ENCODE assay signal across 21 cellular contexts in genomic region chr3:14844386-14845170, GRCh38. TPM values are rescaled to one million over a fixed set of nuclear protein-coding genes. Genes with fewer than 3 reads are reported as not detected.
DNase-seq lines count a peak whose midpoint lies in the region; ATAC-seq, FAIRE-seq and TF ChIP-seq lines count a peak whose summit lies in the region.
"Had no signal": no experiment of that assay in that cellular context is flagged by ENCODE, and none has a peak within 500 bp of the region (broad histone marks: within the 10 kb centered on the region; RNA-seq: fewer than 3 reads in every experiment).

No MANE protein-coding gene starts in this region.

- H3K27me3 ChIP-seq in K562 (ENCODE audit: control insufficient read depth in 2 of 2, insufficient read depth in 2 of 2, low read length in 2 of 2): peaks cover 24 to 31% of the 10 kb centered on the region in 2 experiments
- peaks cover 3% of the 10 kb centered on the region for H3K27me3 ChIP-seq in suprapubic skin
- H3K27me3 ChIP-seq: BLaER1 had no signal

- no peak for TF ChIP-seq RAD21 in K562 (CRISPR knock-in tag; conservative IDR thresholded peaks at IDR 0.05 in 1 of 2, IDR thresholded peaks at IDR 0.05 in 1 of 2)

- no peak overlapping the region for H2AFZ ChIP-seq in K562 (ENCODE audit: low read depth, low read length)
- H2AFZ ChIP-seq: GM23338 had no signal

- no peak for FAIRE-seq in K562 (lab: Jason Lieb, UNC)
- FAIRE-seq: HTR-8/SVneo had no signal

- POLR2A ChIA-PET in K562 (lab: Yijun Ruan, JAX): interaction anchor here (1.6 to 1.8 kb wide), 3 partner anchors 10 to 56 kb away, joined by 3 to 7 read pairs (median 4); no protein-coding TSS in a partner anchor

- H3K27me3 Mint-ChIP-seq in memory B cell: no peaks in the 10 kb centered on the region
- peaks cover 14% of the 10 kb centered on the region for H3K27me3 Mint-ChIP-seq in stimulated activated memory B cell treated with anti-CD40 and anti-IgM and Interleukin-4, amounts not matched to agents 10 μg/mL and 1 μg/mL and 100 μg/mL, for 72 hours
- no peaks in the 10 kb centered on the region for H3K27me3 Mint-ChIP-seq in stimulated activated naive CD8-positive, alpha-beta T cell treated with anti-CD3 and anti-CD28 coated beads, Interleukin-15, amount 100 ng/mL, for 72 hours

- in situ Hi-C loops in K562 (cut with MboI): no loop called here

- TF ChIP-seq POLR2A in K562 (conservative IDR thresholded peaks at IDR 0.05) (no peak), suprapubic skin (IDR thresholded peaks at IDR 0.05) (no peak)

- peak; percentile 28 for DNase-seq in activated effector memory CD4-positive, alpha-beta T cell treated with anti-CD3 and anti-CD28 coated beads, Interleukin-2, amount 50 U/mL, for 16 hours
- no peak for DNase-seq in activated effector memory CD4-positive, alpha-beta T cell treated with Interleukin-2 at 50 U/mL for 16 hours
- DNase-seq in K562 (ENCODE audit: extremely low read depth in 1 of 4, low spot score in 3 of 4) (no peak), memory B cell (ENCODE audit: low spot score in 2 of 2) (no peak), suprapubic skin (ENCODE audit: low spot score in 2 of 2) (no peak)
- DNase-seq in stimulated activated naive CD8-positive, alpha-beta T cell treated with anti-CD3 and anti-CD28 coated beads, Interleukin-15, amount 100 ng/mL, for 72 hours: no peak
- no peak for DNase-seq in activated CD8-positive, alpha-beta memory T cell treated with anti-CD3 and anti-CD28 coated beads, Interleukin-2, amount 50 U/mL, for 48 hours
- DNase-seq: 8988T; CD4-positive, alpha-beta memory T cell; DMS79 treated with DMSO at 0.1 percent for 48 hours; GF-D8; H7 had no signal

- TF ChIP-seq EP300 in K562 (IDR thresholded peaks at IDR 0.05; ENCODE audit: low read length) (no peak), suprapubic skin (IDR thresholded peaks at IDR 0.05) (no peak)

- H3K4me1 Mint-ChIP-seq in memory B cell: peaks cover 35% of the 10 kb centered on the region
- peaks cover 47% of the 10 kb centered on the region for H3K4me1 Mint-ChIP-seq in stimulated activated memory B cell treated with anti-CD40 and anti-IgM and Interleukin-4, amounts not matched to agents 10 μg/mL and 1 μg/mL and 100 μg/mL, for 72 hours
- H3K4me1 Mint-ChIP-seq in stimulated activated naive CD8-positive, alpha-beta T cell treated with anti-CD3 and anti-CD28 coated beads, Interleukin-15, amount 100 ng/mL, for 72 hours: peaks cover 8% of the 10 kb centered on the region

- ATAC-seq in K562 (no peak), memory B cell (ENCODE audit: low read depth) (no peak)
- no peak for ATAC-seq in stimulated activated memory B cell treated with anti-CD40 and anti-IgM and Interleukin-4, amounts not matched to agents 10 μg/mL and 1 μg/mL and 100 μg/mL, for 72 hours
- ATAC-seq in stimulated activated naive CD8-positive, alpha-beta T cell treated with anti-CD3 and anti-CD28 coated beads, Interleukin-15, amount 100 ng/mL, for 72 hours: no peak
- ATAC-seq: GM23338, HCT116 had no signal

- H3K4me3 Mint-ChIP-seq in memory B cell: no peak overlapping the region
- no peak overlapping the region for H3K4me3 Mint-ChIP-seq in stimulated activated memory B cell treated with anti-CD40 and anti-IgM and Interleukin-4, amounts not matched to agents 10 μg/mL and 1 μg/mL and 100 μg/mL, for 72 hours
- no peak overlapping the region for H3K4me3 Mint-ChIP-seq in stimulated activated naive CD8-positive, alpha-beta T cell treated with anti-CD3 and anti-CD28 coated beads, Interleukin-15, amount 100 ng/mL, for 72 hours
- H3K4me3 Mint-ChIP-seq: CD14-positive monocyte; CD4-positive, alpha-beta memory T cell; GM23338 had no signal

- H3K4me1 ChIP-seq in K562 (replicated peaks in 1 of 2; ENCODE audit: control insufficient read depth in 2 of 2, insufficient read depth in 2 of 2, low read length in 2 of 2) (peaks cover 7 to 14% of the 10 kb centered on the region in 2 experiments; a peak in 4 of 5 replicates), suprapubic skin (peaks cover 49% of the 10 kb centered on the region)

- H3K79me2 ChIP-seq in K562 (ENCODE audit: control insufficient read depth, insufficient read depth, low read length): no peaks in the 10 kb centered on the region

- H3K27ac Mint-ChIP-seq in memory B cell: peak overlapping the region; percentile 7
- H3K27ac Mint-ChIP-seq in stimulated activated memory B cell treated with anti-CD40 and anti-IgM and Interleukin-4, amounts not matched to agents 10 μg/mL and 1 μg/mL and 100 μg/mL, for 72 hours: peak overlapping the region; percentile 82
- H3K27ac Mint-ChIP-seq in stimulated activated naive CD8-positive, alpha-beta T cell treated with anti-CD3 and anti-CD28 coated beads, Interleukin-15, amount 100 ng/mL, for 72 hours: no peak overlapping the region
- H3K27ac Mint-ChIP-seq: CD14-positive monocyte, GM23338 had no signal

- no peaks in the 10 kb centered on the region for H3K9me3 Mint-ChIP-seq in memory B cell
- no peaks in the 10 kb centered on the region for H3K9me3 Mint-ChIP-seq in stimulated activated memory B cell treated with anti-CD40 and anti-IgM and Interleukin-4, amounts not matched to agents 10 μg/mL and 1 μg/mL and 100 μg/mL, for 72 hours
- no peaks in the 10 kb centered on the region for H3K9me3 Mint-ChIP-seq in stimulated activated naive CD8-positive, alpha-beta T cell treated with anti-CD3 and anti-CD28 coated beads, Interleukin-15, amount 100 ng/mL, for 72 hours
- H3K9me3 Mint-ChIP-seq: CD14-positive monocyte; CD4-positive, alpha-beta memory T cell; GM23338; IgD-negative memory B cell had no signal

- H3K9ac ChIP-seq in K562 (ENCODE audit: insufficient read depth in 1 of 2, low read depth in 2 of 2, low read length in 2 of 2): no peak overlapping the region
- H3K9ac ChIP-seq: BLaER1 had no signal

- CTCF ChIA-PET in K562 (lab: Yijun Ruan, JAX; ENCODE audit: low intra/inter-chr PET ratio): no interaction called here

- H3K36me3 Mint-ChIP-seq in memory B cell: no peaks in the 10 kb centered on the region
- no peaks in the 10 kb centered on the region for H3K36me3 Mint-ChIP-seq in stimulated activated memory B cell treated with anti-CD40 and anti-IgM and Interleukin-4, amounts not matched to agents 10 μg/mL and 1 μg/mL and 100 μg/mL, for 72 hours
- H3K36me3 Mint-ChIP-seq: CD14-positive monocyte; CD4-positive, alpha-beta memory T cell; IgD-negative memory B cell had no signal

- no TSS peak for BruUV-seq in K562 (replicated peaks; lab: Mats Ljungman, UMichigan)

- no peaks in the 10 kb centered on the region for H3K9me3 ChIP-seq in K562 (replicated peaks; ENCODE audit: control insufficient read depth, insufficient read depth, low read depth, low read length)
- no peaks in the 10 kb centered on the region for H3K9me3 ChIP-seq in suprapubic skin
- H3K9me3 ChIP-seq: BLaER1 had no signal

- H3K4me2 ChIP-seq in K562 (ENCODE audit: insufficient read depth, low read length): no peak overlapping the region
- H3K4me2 ChIP-seq: BLaER1, GM23338 had no signal

- TF ChIP-seq CTCF in K562 (IDR thresholded peaks at IDR 0.05 in 2 of 3, conservative IDR thresholded peaks at IDR 0.05 in 1 of 3; ENCODE audit: insufficient read depth in 2 of 3, low read depth in 1 of 3, low read length in 3 of 3) (no peak), suprapubic skin (IDR thresholded peaks at IDR 0.05) (no peak)

- H3K4me3 ChIP-seq in K562 (no peak overlapping the region), suprapubic skin (no peak overlapping the region)
- H3K4me3 ChIP-seq: BLaER1, GM23338 had no signal

- H3K9me1 ChIP-seq in K562 (ENCODE audit: control insufficient read depth, insufficient read depth, low read length): no peaks in the 10 kb centered on the region

- H4K20me1 ChIP-seq in K562 (replicated peaks; ENCODE audit: control insufficient read depth, insufficient read depth, low read length): no peaks in the 10 kb centered on the region
- H4K20me1 ChIP-seq: BLaER1 had no signal

- H3K27ac ChIP-seq in K562 (ENCODE audit: extremely low read depth, low read depth, low read length) (no peak overlapping the region), suprapubic skin (no peak overlapping the region)
- H3K27ac ChIP-seq: BLaER1 had no signal

- H3K36me3 ChIP-seq in K562 (ENCODE audit: control insufficient read depth, insufficient read depth, low read length): no peaks in the 10 kb centered on the region
- H3K36me3 ChIP-seq in suprapubic skin: no peaks in the 10 kb centered on the region
- H3K36me3 ChIP-seq: BLaER1 had no signal

- 4% methylated on average over 7 of the region's 7 CpGs for WGBS in K562 (ENCODE audit: insufficient coverage, low coverage, missing lambda C conversion rate)
- WGBS in suprapubic skin: 80% methylated on average over 7 of the region's 7 CpGs

- intact Hi-C loops in K562 (cut with micrococcal nuclease): no loop called here

TF ChIP-seq in K562, 482 proteins besides CTCF, POLR2A, EP300 and RAD21 (continues in another document):
- TF ChIP-seq ELF4 (CRISPR knock-in tag; IDR thresholded peaks at IDR 0.05) (no peak), ZNF197 (CRISPR knock-in tag; IDR thresholded peaks at IDR 0.05; ENCODE audit: low read depth) (no peak), GATAD2A (IDR thresholded peaks at IDR 0.05) (no peak), ZNF174 (CRISPR knock-in tag; IDR thresholded peaks at IDR 0.05) (no peak), EP400 (IDR thresholded peaks at IDR 0.05) (no peak), CBX1 (IDR thresholded peaks at IDR 0.05; ENCODE audit: low read depth) (no peak), RBM25 (IDR thresholded peaks at IDR 0.05; ENCODE audit: low read depth, low read length, severe bottlenecking) (peak; percentile 74), TAF7 (tag; IDR thresholded peaks at IDR 0.05) (no peak), ZBED1 (IDR thresholded peaks at IDR 0.05) (no peak)

RNA-seq across cellular contexts. Expression of gene FGD5, which starts 25.8 kb away (rescaled TPM):
- total RNA-seq in K562 (2011; cell fraction: chromatin; rRNA removed; ENCODE audit: low replicate concordance): not detected in 2 replicates
- not detected in 2 replicates for total RNA-seq in K562 (2011; cell fraction: nucleolus; rRNA removed)
- not detected in 2 replicates for total RNA-seq in K562 (2011; cell fraction: nucleoplasm; rRNA removed)
- total RNA-seq in K562 (2014; rRNA removed) (not detected in 2 replicates), K562 (2014; rRNA removed; fragmentation: Illumina TruSeq; extraction: Trizol) (not detected in 2 replicates), K562 (2015; rRNA removed; fragmentation: Illumina TruSeq; extraction: Trizol) (not detected in 2 replicates), K562 (2021) (0.13 and 0.18 TPM in 2 replicates), suprapubic skin (10 to 100 TPM in 2 of 4 donors, 1 to 10 TPM in 2; 2.8 to 15.5 (median 7.1) TPM)
- polyA plus RNA-seq in K562 (2011; rRNA removed) (not detected in 2 replicates), K562 (2014; fragmentation: Illumina TruSeq; extraction: Trizol) (not detected in 2 replicates), K562 (2014; fragmentation: Nextera tagmentation; extraction: Ambion mirVana) (not detected), K562 (2014; rRNA removed) (not detected in 2 replicates)
- not detected in 2 replicates for polyA plus RNA-seq in K562 (2011; cell fraction: cytosol; rRNA removed)
- polyA plus RNA-seq in K562 (2011; cell fraction: nucleus; rRNA removed): not detected in 2 replicates
- not detected in 2 replicates for polyA plus RNA-seq in K562 (2012)
- polyA minus RNA-seq in K562 (2011; rRNA and poly(A)+ RNA removed): not detected in 2 replicates
- polyA minus RNA-seq in K562 (2011; cell fraction: cytosol; rRNA and poly(A)+ RNA removed): not detected in 2 replicates
- not detected in 2 replicates for polyA minus RNA-seq in K562 (2011; cell fraction: nucleus; rRNA and poly(A)+ RNA removed)
- total RNA-seq: A673 had no signal
- polyA plus RNA-seq: AG04450; CD14-positive monocyte; CD4-positive, alpha-beta memory T cell; IgD-negative memory B cell had no signal

Comparison
In these comparisons a context has a peak if more than half of its experiments do, and no peak if none do; other contexts are left out.
1. H3K27ac Mint-ChIP-seq: peak in memory B cell (single experiment) and stimulated activated memory B cell treated with anti-CD40 and anti-IgM and Interleukin-4, amounts not matched to agents 10 μg/mL and 1 μg/mL and 100 μg/mL, for 72 hours (single experiment); none in stimulated activated naive CD8-positive, alpha-beta T cell treated with anti-CD3 and anti-CD28 coated beads, Interleukin-15, amount 100 ng/mL, for 72 hours (0 of 2).